In genomic region chr6:26055670-26056582, GRCh38 we compare ENCODE assay signal across 1 cellular context.
TF ChIP-seq lines count a peak whose summit lies in the region.

No MANE protein-coding gene starts in this region.

TF ChIP-seq in WTC11, 78 proteins besides CTCF, POLR2A, EP300 and RAD21 (continued from another document):
- TF ChIP-seq SMAD4 (CRISPR knock-in tag; IDR thresholded peaks at IDR 0.05) (peak; percentile 81), ZNF425 (CRISPR knock-in tag; conservative IDR thresholded peaks at IDR 0.05) (0 out of 2 replicates have a peak, but pooled peaks have one; percentile 16), ZNF317 (CRISPR knock-in tag; IDR thresholded peaks at IDR 0.05; ENCODE audit: borderline replicate concordance, low read depth) (peak; percentile 5; the same call in 1 of the 2 replicates), USF1 (CRISPR knock-in tag; IDR thresholded peaks at IDR 0.05) (no peak; the same call in 1 of the 2 replicates), ZSCAN18 (CRISPR knock-in tag; IDR thresholded peaks at IDR 0.05) (no peak), GABPB1 (CRISPR knock-in tag; IDR thresholded peaks at IDR 0.05) (peak; percentile 81; the same call in 1 of the 2 replicates), AFF4 (CRISPR knock-in tag; IDR thresholded peaks at IDR 0.05; ENCODE audit: borderline replicate concordance) (peak; percentile 89; the same call in 1 of the 2 replicates), CDX4 (CRISPR knock-in tag; IDR thresholded peaks at IDR 0.05; ENCODE audit: borderline replicate concordance) (no peak; the same call in 1 of the 2 replicates), ZNF416 (CRISPR knock-in tag; IDR thresholded peaks at IDR 0.05) (peak; percentile 72; the same call in 1 of the 2 replicates), CREM (CRISPR knock-in tag; IDR thresholded peaks at IDR 0.05) (peak; percentile 63; the same call in 1 of the 2 replicates), NFATC4 (CRISPR knock-in tag; IDR thresholded peaks at IDR 0.05) (0 out of 2 replicates have a peak, but pooled peaks have one; percentile 65), ZNF671 (CRISPR knock-in tag; IDR thresholded peaks at IDR 0.05) (peak; percentile 85; the same call in 1 of the 2 replicates), TEAD4 (CRISPR knock-in tag; IDR thresholded peaks at IDR 0.05) (peak; percentile 75; the same call in 1 of the 2 replicates), ETV6 (CRISPR knock-in tag; IDR thresholded peaks at IDR 0.05) (peak; percentile 64), RORB (CRISPR knock-in tag; IDR thresholded peaks at IDR 0.05) (no peak), GRHL2 (CRISPR knock-in tag; IDR thresholded peaks at IDR 0.05; ENCODE audit: insufficient replicate concordance, severe bottlenecking) (no peak), FOXP1 (CRISPR knock-in tag; IDR thresholded peaks at IDR 0.05; ENCODE audit: borderline replicate concordance) (peak; percentile 96), ZNF138 (CRISPR knock-in tag; conservative IDR thresholded peaks at IDR 0.05) (no peak), SMAD3 (CRISPR knock-in tag; IDR thresholded peaks at IDR 0.05; ENCODE audit: borderline replicate concordance) (peak; percentile 26; the same call in 1 of the 2 replicates), E2F5 (CRISPR knock-in tag; IDR thresholded peaks at IDR 0.05) (peak; percentile 39; the same call in 1 of the 2 replicates), SOX15 (CRISPR knock-in tag; IDR thresholded peaks at IDR 0.05) (0 out of 2 replicates have a peak, but pooled peaks have one; percentile 61), NR2C2 (CRISPR knock-in tag; IDR thresholded peaks at IDR 0.05) (peak; percentile 35; the same call in 1 of the 2 replicates), TCF7 (CRISPR knock-in tag; IDR thresholded peaks at IDR 0.05; ENCODE audit: low read depth) (0 out of 2 replicates have a peak, but pooled peaks have one; percentile 45), NFYB (CRISPR knock-in tag; conservative IDR thresholded peaks at IDR 0.05; ENCODE audit: low read depth) (peak; percentile 71), GTF2I (CRISPR knock-in tag; conservative IDR thresholded peaks at IDR 0.05) (no peak), FOXK1 (CRISPR knock-in tag; IDR thresholded peaks at IDR 0.05) (no peak; the same call in 1 of the 2 replicates), ZNF219 (CRISPR knock-in tag; IDR thresholded peaks at IDR 0.05; ENCODE audit: borderline replicate concordance) (peak; percentile 75; the same call in 1 of the 2 replicates), ZBTB21 (CRISPR knock-in tag; IDR thresholded peaks at IDR 0.05; ENCODE audit: borderline replicate concordance) (no peak), ZNF121 (CRISPR knock-in tag; IDR thresholded peaks at IDR 0.05) (no peak), MXD4 (CRISPR knock-in tag; IDR thresholded peaks at IDR 0.05; ENCODE audit: borderline replicate concordance) (no peak), ATF1 (CRISPR knock-in tag; IDR thresholded peaks at IDR 0.05) (0 out of 2 replicates have a peak, but pooled peaks have one; percentile 78), ELF4 (CRISPR knock-in tag; IDR thresholded peaks at IDR 0.05; ENCODE audit: low read depth) (peak; percentile 16), JUN (CRISPR knock-in tag; IDR thresholded peaks at IDR 0.05) (no peak), PREB (CRISPR knock-in tag; IDR thresholded peaks at IDR 0.05; ENCODE audit: borderline replicate concordance) (peak; percentile 91; the same call in 1 of the 2 replicates), PRDM15 (CRISPR knock-in tag; IDR thresholded peaks at IDR 0.05) (peak; percentile 37)
